ENCODE assay signal across 1 cellular context in the genomic region with DNA sequence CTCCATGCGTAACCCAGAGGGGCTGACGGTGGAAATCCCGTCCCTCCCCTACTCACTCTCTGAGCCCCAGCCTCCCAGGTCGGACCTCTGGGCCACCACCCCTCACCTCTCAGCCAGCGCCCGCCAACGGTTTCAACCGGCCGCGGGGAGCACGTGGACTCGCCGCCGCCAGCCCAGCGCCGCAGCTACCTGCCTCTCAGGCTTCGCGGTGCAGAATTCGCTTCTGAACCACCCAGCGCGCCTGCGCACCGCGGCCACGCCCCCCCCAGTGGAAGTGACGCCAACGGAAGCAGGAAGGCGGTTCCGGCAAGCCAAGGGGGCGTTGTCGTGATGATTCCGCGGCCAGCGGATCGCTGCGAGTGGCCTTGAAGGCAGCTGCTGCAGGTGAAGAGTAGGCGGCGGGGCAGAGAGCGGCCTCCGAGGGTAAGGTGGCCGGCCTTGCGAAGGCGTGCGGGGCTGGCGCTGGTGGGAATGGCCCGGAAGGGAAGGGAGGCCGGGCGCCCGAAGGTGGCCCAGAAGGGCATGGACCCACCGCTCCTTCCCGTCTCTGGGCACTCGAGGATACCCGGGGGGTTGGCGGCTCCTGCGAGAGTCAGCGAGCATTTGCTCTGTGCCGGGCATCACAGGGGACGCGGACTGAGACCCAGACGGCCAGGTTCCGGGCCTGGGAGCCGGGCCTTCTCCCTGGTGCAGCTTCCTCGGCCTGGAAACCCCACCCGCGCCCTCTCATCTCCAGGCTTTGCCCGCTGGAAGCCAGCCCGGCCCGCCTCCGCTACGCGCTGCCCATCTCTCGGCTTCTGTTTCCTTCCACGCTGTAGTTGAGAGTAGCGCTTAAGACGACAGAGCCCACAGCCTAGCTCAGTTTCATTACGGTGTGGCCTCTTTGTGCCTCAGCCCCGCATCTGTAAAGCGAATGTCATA.
TF ChIP-seq lines count a peak whose summit lies in the region.

A gene with protein sequence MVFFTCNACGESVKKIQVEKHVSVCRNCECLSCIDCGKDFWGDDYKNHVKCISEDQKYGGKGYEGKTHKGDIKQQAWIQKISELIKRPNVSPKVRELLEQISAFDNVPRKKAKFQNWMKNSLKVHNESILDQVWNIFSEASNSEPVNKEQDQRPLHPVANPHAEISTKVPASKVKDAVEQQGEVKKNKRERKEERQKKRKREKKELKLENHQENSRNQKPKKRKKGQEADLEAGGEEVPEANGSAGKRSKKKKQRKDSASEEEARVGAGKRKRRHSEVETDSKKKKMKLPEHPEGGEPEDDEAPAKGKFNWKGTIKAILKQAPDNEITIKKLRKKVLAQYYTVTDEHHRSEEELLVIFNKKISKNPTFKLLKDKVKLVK (minus strand): TSS at position 225 of the 921 bp plus-strand sequence. CDS start 6,412 bp downstream, outside the sequence.
A gene with protein sequence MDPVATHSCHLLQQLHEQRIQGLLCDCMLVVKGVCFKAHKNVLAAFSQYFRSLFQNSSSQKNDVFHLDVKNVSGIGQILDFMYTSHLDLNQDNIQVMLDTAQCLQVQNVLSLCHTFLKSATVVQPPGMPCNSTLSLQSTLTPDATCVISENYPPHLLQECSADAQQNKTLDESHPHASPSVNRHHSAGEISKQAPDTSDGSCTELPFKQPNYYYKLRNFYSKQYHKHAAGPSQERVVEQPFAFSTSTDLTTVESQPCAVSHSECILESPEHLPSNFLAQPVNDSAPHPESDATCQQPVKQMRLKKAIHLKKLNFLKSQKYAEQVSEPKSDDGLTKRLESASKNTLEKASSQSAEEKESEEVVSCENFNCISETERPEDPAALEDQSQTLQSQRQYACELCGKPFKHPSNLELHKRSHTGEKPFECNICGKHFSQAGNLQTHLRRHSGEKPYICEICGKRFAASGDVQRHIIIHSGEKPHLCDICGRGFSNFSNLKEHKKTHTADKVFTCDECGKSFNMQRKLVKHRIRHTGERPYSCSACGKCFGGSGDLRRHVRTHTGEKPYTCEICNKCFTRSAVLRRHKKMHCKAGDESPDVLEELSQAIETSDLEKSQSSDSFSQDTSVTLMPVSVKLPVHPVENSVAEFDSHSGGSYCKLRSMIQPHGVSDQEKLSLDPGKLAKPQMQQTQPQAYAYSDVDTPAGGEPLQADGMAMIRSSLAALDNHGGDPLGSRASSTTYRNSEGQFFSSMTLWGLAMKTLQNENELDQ (plus strand): TSS at position 322 of the 921 bp plus-strand sequence. CDS start 9,695 bp downstream, outside the sequence.

TF ChIP-seq in HEK293, 187 proteins besides CTCF, POLR2A, EP300 and RAD21 (continued from another document and continues in another):
- TF ChIP-seq, protein P1, sequence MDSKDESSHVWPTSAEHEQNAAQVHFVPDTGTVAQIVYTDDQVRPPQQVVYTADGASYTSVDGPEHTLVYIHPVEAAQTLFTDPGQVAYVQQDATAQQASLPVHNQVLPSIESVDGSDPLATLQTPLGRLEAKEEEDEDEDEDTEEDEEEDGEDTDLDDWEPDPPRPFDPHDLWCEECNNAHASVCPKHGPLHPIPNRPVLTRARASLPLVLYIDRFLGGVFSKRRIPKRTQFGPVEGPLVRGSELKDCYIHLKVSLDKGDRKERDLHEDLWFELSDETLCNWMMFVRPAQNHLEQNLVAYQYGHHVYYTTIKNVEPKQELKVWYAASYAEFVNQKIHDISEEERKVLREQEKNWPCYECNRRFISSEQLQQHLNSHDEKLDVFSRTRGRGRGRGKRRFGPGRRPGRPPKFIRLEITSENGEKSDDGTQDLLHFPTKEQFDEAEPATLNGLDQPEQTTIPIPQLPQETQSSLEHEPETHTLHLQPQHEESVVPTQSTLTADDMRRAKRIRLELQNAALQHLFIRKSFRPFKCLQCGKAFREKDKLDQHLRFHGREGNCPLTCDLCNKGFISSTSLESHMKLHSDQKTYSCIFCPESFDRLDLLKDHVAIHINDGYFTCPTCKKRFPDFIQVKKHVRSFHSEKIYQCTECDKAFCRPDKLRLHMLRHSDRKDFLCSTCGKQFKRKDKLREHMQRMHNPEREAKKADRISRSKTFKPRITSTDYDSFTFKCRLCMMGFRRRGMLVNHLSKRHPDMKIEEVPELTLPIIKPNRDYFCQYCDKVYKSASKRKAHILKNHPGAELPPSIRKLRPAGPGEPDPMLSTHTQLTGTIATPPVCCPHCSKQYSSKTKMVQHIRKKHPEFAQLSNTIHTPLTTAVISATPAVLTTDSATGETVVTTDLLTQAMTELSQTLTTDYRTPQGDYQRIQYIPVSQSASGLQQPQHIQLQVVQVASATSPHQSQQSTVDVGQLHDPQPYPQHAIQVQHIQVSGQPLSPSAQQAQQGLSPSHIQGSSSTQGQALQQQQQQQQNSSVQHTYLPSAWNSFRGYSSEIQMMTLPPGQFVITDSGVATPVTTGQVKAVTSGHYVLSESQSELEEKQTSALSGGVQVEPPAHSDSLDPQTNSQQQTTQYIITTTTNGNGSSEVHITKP (tag by site-specific recombination; IDR thresholded peaks at IDR 0.05), result no peak
- TF ChIP-seq ZNF670 (tag by site-specific recombination; IDR thresholded peaks at IDR 0.05; ENCODE audit: low read depth) (no peak), KLF16 (tag by site-specific recombination; IDR thresholded peaks at IDR 0.05) (peak; percentile 94), ZNF426 (tag by site-specific recombination; IDR thresholded peaks at IDR 0.05) (no peak), ZNF335 (tag by site-specific recombination; conservative IDR thresholded peaks at IDR 0.05) (peak; percentile 60; the same call in 1 of the 2 replicates), WT1 (tag by site-specific recombination; IDR thresholded peaks at IDR 0.05) (no peak), ZNF776 (tag by site-specific recombination; IDR thresholded peaks at IDR 0.05; ENCODE audit: borderline replicate concordance) (no peak), ZNF239 (tag by site-specific recombination; IDR thresholded peaks at IDR 0.05) (no peak), ZNF585B (tag by site-specific recombination; IDR thresholded peaks at IDR 0.05) (no peak), KLF1 (tag by site-specific recombination; IDR thresholded peaks at IDR 0.05) (peak; percentile 45; the same call in 1 of the 2 replicates), ZNF629 (tag by site-specific recombination; IDR thresholded peaks at IDR 0.05) (peak; percentile 91), RBAK (tag by site-specific recombination; IDR thresholded peaks at IDR 0.05) (no peak), REPIN1 (tag by site-specific recombination; IDR thresholded peaks at IDR 0.05; ENCODE audit: low read depth) (no peak), ZNF132 (tag by site-specific recombination; IDR thresholded peaks at IDR 0.05; ENCODE audit: borderline replicate concordance) (no peak), ZNF768 (tag by site-specific recombination; IDR thresholded peaks at IDR 0.05) (no peak), ZNF174 (tag by site-specific recombination; IDR thresholded peaks at IDR 0.05) (no peak), ZNF549 (tag by site-specific recombination; IDR thresholded peaks at IDR 0.05) (no peak), KLF10 (tag by site-specific recombination; IDR thresholded peaks at IDR 0.05) (peak; percentile 85), GLIS1 (tag by site-specific recombination; IDR thresholded peaks at IDR 0.05) (peak; percentile 46), ZBTB17 (tag by site-specific recombination; IDR thresholded peaks at IDR 0.05) (peak; percentile 18; the same call in 1 of the 2 replicates), ZNF354C (tag by site-specific recombination; IDR thresholded peaks at IDR 0.05; ENCODE audit: borderline replicate concordance, low read depth) (no peak), ZNF660 (tag by site-specific recombination; IDR thresholded peaks at IDR 0.05) (peak; percentile 52; the same call in 1 of the 2 replicates), ZNF16 (tag by site-specific recombination; IDR thresholded peaks at IDR 0.05; ENCODE audit: low read depth) (no peak), ZNF324 (tag by site-specific recombination; IDR thresholded peaks at IDR 0.05) (no peak), ZNF133 (tag by site-specific recombination; IDR thresholded peaks at IDR 0.05) (no peak), FEZF1 (tag by site-specific recombination; IDR thresholded peaks at IDR 0.05) (no peak), ZBTB21 (tag by site-specific recombination; IDR thresholded peaks at IDR 0.05) (peak; percentile 60; the same call in 1 of the 2 replicates)
- TF ChIP-seq, protein P2, sequence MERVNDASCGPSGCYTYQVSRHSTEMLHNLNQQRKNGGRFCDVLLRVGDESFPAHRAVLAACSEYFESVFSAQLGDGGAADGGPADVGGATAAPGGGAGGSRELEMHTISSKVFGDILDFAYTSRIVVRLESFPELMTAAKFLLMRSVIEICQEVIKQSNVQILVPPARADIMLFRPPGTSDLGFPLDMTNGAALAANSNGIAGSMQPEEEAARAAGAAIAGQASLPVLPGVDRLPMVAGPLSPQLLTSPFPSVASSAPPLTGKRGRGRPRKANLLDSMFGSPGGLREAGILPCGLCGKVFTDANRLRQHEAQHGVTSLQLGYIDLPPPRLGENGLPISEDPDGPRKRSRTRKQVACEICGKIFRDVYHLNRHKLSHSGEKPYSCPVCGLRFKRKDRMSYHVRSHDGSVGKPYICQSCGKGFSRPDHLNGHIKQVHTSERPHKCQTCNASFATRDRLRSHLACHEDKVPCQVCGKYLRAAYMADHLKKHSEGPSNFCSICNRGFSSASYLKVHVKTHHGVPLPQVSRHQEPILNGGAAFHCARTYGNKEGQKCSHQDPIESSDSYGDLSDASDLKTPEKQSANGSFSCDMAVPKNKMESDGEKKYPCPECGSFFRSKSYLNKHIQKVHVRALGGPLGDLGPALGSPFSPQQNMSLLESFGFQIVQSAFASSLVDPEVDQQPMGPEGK (tag by site-specific recombination; IDR thresholded peaks at IDR 0.05), result no peak
- TF ChIP-seq, protein P3, sequence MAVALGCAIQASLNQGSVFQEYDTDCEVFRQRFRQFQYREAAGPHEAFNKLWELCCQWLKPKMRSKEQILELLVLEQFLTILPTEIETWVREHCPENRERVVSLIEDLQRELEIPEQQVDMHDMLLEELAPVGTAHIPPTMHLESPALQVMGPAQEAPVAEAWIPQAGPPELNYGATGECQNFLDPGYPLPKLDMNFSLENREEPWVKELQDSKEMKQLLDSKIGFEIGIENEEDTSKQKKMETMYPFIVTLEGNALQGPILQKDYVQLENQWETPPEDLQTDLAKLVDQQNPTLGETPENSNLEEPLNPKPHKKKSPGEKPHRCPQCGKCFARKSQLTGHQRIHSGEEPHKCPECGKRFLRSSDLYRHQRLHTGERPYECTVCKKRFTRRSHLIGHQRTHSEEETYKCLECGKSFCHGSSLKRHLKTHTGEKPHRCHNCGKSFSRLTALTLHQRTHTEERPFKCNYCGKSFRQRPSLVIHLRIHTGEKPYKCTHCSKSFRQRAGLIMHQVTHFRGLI (tag by site-specific recombination; IDR thresholded peaks at IDR 0.05), result peak; percentile 84
- TF ChIP-seq, protein P4, sequence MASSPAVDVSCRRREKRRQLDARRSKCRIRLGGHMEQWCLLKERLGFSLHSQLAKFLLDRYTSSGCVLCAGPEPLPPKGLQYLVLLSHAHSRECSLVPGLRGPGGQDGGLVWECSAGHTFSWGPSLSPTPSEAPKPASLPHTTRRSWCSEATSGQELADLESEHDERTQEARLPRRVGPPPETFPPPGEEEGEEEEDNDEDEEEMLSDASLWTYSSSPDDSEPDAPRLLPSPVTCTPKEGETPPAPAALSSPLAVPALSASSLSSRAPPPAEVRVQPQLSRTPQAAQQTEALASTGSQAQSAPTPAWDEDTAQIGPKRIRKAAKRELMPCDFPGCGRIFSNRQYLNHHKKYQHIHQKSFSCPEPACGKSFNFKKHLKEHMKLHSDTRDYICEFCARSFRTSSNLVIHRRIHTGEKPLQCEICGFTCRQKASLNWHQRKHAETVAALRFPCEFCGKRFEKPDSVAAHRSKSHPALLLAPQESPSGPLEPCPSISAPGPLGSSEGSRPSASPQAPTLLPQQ (tag by site-specific recombination; IDR thresholded peaks at IDR 0.05), result peak; percentile 87
- TF ChIP-seq, protein P5, sequence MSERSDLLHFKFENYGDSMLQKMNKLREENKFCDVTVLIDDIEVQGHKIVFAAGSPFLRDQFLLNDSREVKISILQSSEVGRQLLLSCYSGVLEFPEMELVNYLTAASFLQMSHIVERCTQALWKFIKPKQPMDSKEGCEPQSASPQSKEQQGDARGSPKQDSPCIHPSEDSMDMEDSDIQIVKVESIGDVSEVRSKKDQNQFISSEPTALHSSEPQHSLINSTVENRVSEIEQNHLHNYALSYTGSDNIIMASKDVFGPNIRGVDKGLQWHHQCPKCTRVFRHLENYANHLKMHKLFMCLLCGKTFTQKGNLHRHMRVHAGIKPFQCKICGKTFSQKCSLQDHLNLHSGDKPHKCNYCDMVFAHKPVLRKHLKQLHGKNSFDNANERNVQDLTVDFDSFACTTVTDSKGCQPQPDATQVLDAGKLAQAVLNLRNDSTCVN (tag by site-specific recombination; optimal IDR thresholded peaks at IDR 0.05), result peak; percentile 34
- TF ChIP-seq, protein P6, sequence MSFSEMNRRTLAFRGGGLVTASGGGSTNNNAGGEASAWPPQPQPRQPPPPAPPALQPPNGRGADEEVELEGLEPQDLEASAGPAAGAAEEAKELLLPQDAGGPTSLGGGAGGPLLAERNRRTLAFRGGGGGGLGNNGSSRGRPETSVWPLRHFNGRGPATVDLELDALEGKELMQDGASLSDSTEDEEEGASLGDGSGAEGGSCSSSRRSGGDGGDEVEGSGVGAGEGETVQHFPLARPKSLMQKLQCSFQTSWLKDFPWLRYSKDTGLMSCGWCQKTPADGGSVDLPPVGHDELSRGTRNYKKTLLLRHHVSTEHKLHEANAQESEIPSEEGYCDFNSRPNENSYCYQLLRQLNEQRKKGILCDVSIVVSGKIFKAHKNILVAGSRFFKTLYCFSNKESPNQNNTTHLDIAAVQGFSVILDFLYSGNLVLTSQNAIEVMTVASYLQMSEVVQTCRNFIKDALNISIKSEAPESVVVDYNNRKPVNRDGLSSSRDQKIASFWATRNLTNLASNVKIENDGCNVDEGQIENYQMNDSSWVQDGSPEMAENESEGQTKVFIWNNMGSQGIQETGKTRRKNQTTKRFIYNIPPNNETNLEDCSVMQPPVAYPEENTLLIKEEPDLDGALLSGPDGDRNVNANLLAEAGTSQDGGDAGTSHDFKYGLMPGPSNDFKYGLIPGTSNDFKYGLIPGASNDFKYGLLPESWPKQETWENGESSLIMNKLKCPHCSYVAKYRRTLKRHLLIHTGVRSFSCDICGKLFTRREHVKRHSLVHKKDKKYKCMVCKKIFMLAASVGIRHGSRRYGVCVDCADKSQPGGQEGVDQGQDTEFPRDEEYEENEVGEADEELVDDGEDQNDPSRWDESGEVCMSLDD (tag by site-specific recombination; IDR thresholded peaks at IDR 0.05), result no peak
- TF ChIP-seq, protein P7, sequence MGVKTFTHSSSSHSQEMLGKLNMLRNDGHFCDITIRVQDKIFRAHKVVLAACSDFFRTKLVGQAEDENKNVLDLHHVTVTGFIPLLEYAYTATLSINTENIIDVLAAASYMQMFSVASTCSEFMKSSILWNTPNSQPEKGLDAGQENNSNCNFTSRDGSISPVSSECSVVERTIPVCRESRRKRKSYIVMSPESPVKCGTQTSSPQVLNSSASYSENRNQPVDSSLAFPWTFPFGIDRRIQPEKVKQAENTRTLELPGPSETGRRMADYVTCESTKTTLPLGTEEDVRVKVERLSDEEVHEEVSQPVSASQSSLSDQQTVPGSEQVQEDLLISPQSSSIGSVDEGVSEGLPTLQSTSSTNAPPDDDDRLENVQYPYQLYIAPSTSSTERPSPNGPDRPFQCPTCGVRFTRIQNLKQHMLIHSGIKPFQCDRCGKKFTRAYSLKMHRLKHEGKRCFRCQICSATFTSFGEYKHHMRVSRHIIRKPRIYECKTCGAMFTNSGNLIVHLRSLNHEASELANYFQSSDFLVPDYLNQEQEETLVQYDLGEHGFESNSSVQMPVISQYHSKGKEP (tag by site-specific recombination; IDR thresholded peaks at IDR 0.05), result no peak
